In genomic region chr2:161982548-161982947, GRCh38 we compare ENCODE assay signal across 16 cellular contexts.
"Had no signal": no experiment of that assay in that cellular context is flagged by ENCODE, and none has a peak within 500 bp of the region (broad histone marks: within the 10 kb centered on the region; RNA-seq: fewer than 3 reads in every experiment).

No MANE protein-coding gene starts in this region.

- H3K4me3 Mint-ChIP-seq: activated B cell treated with CpG ODN at 0.5 μM for 24 hours; activated naive CD4-positive, alpha-beta T cell treated with anti-CD3 and anti-CD28 coated beads, Interleukin-2, amount 10 ng/mL, durations not matched to agents 7 days and 5 days; nephron had no signal

- H3K9me3 Mint-ChIP-seq: activated B cell treated with CpG ODN at 0.5 μM for 24 hours, nephron had no signal

- DNase-seq: activated B cell treated with CpG ODN at 0.5 μM for 24 hours; activated CD4-positive, alpha-beta T cell treated with anti-CD3 and anti-CD28 coated beads for 48 hours; activated naive CD4-positive, alpha-beta T cell treated with anti-CD3 and anti-CD28 coated beads, Interleukin-2, amount 10 ng/mL, durations not matched to agents 7 days and 5 days; adrenal gland; heart right ventricle; midbrain; nucleus accumbens; posterior cingulate gyrus; retina; stimulated activated CD4-positive, alpha-beta T cell treated with anti-CD3 and anti-CD28 coated beads, Interleukin-2, amount 100 ng/mL, for 48 hours; stimulated activated naive CD4-positive, alpha-beta T cell; upper lobe of left lung had no signal

- H3K4me1 ChIP-seq: adrenal gland, gastroesophageal sphincter, suprapubic skin, upper lobe of left lung had no signal

- H3K27ac ChIP-seq: adrenal gland, epithelial cell of prostate, gastroesophageal sphincter, heart right ventricle, suprapubic skin, upper lobe of left lung had no signal

- ATAC-seq: gastroesophageal sphincter, heart right ventricle had no signal

- H3K4me1 Mint-ChIP-seq: activated B cell treated with CpG ODN at 0.5 μM for 24 hours, nephron had no signal

- H3K4me3 ChIP-seq: adrenal gland, gastroesophageal sphincter, heart right ventricle, suprapubic skin, upper lobe of left lung had no signal

- H3K36me3 ChIP-seq: adrenal gland, gastroesophageal sphincter, heart right ventricle, suprapubic skin, upper lobe of left lung had no signal

- H3K27me3 ChIP-seq: adrenal gland, gastroesophageal sphincter, suprapubic skin, upper lobe of left lung had no signal

- H3K27me3 Mint-ChIP-seq: activated B cell treated with CpG ODN at 0.5 μM for 24 hours; activated naive CD4-positive, alpha-beta T cell treated with anti-CD3 and anti-CD28 coated beads, Interleukin-2, amount 10 ng/mL, durations not matched to agents 7 days and 5 days had no signal

- H3K9me3 ChIP-seq: adrenal gland, gastroesophageal sphincter, heart right ventricle, suprapubic skin, upper lobe of left lung had no signal

- H3K27ac Mint-ChIP-seq: activated B cell treated with CpG ODN at 0.5 μM for 24 hours, nephron had no signal
